Comparison of ENCODE assay signal across 8 cellular contexts in genomic region chr1:216221260-216221700, GRCh38.
DNase-seq lines count a peak whose midpoint lies in the region; FAIRE-seq and TF ChIP-seq lines count a peak whose summit lies in the region.

No MANE protein-coding gene starts in this region.

- H3K9me3 ChIP-seq in OCI-LY7 (ENCODE audit: low read length) (no peaks in the 10 kb centered on the region), small intestine (ENCODE audit: control insufficient read depth, low read depth) (no peaks in the 10 kb centered on the region)

- DNase-seq in activated CD4-positive, alpha-beta T cell treated with anti-CD3 and anti-CD28 coated beads for 48 hours, result peak; percentile 5
- no peak for DNase-seq in activated CD4-positive, alpha-beta T cell treated with anti-CD3 and anti-CD28 coated beads, Interleukin-2, amount 50 U/mL, for 48 hours
- DNase-seq in H4 (ENCODE audit: low spot score) (peak; percentile 77), KG1 (lab: John Stamatoyannopoulos, UW) (peak; percentile 32), OCI-LY7 (ENCODE audit: low spot score) (peak; percentile 57), T47D (ENCODE audit: low read depth in 1 of 2, low spot score in 1 of 2) (peak; percentile 46 to 89), immature natural killer cell (no peak), small intestine (peak; percentile 71)

- intact Hi-C loops in OCI-LY7 (cut with micrococcal nuclease; ENCODE audit: unreplicated experiment), result no loop called here

- H3K4me1 ChIP-seq in OCI-LY7 (ENCODE audit: insufficient read depth, low read length, poor library complexity, severe bottlenecking) (no peaks in the 10 kb centered on the region), small intestine (ENCODE audit: control insufficient read depth in 2 of 2, insufficient read depth in 1 of 2, low read depth in 1 of 2, low read length in 1 of 2) (no peaks in the 10 kb centered on the region)

- peaks cover 0 to 5% (median 2%) of the 10 kb centered on the region in 3 donors for H3K27me3 Mint-ChIP-seq in immature natural killer cell (ENCODE audit: low read depth in 3 of 3)

- BruUV-seq in OCI-LY7 (replicated peaks; lab: Mats Ljungman, UMichigan), result no TSS peak

- H3K36me3 ChIP-seq in OCI-LY7 (ENCODE audit: insufficient read depth, low read length) (no peaks in the 10 kb centered on the region), small intestine (ENCODE audit: control insufficient read depth in 2 of 2, insufficient read depth in 2 of 2, low read length in 2 of 2) (no peaks in the 10 kb centered on the region)

- TF ChIP-seq CTCF in OCI-LY7 (conservative IDR thresholded peaks at IDR 0.05; ENCODE audit: low read length), result peak; percentile 87

- POLR2A ChIA-PET in OCI-LY7 (lab: Charles Lee), result interaction anchor here (0.6 to 1.3 kb wide), 7 partner anchors 10 to 563 kb away, joined by 3 to 4 read pairs (median 3); no protein-coding TSS in a partner anchor

- peak overlapping the region; percentile 40 to 72 (median 64) for H3K4me3 Mint-ChIP-seq in immature natural killer cell

- H3K27me3 ChIP-seq in small intestine (ENCODE audit: control insufficient read depth in 2 of 2, insufficient read depth in 2 of 2, low read length in 2 of 2), result no peaks in the 10 kb centered on the region

- H3K27ac ChIP-seq in OCI-LY7 (ENCODE audit: low read depth, low read length, poor library complexity, severe bottlenecking) (no peak overlapping the region), small intestine (ENCODE audit: low read depth in 1 of 2, low read length in 1 of 2) (no peak overlapping the region)

- H3K4me3 ChIP-seq in OCI-LY7 (ENCODE audit: low read depth, low read length, poor library complexity, severe bottlenecking) (peak overlapping the region; percentile 61), small intestine (ENCODE audit: low read depth in 1 of 2, low read length in 2 of 2) (peak overlapping the region in 1 of 2 donors; percentile 43)

- no peaks in the 10 kb centered on the region for H4K20me1 ChIP-seq in OCI-LY7 (ENCODE audit: insufficient read depth, low read length)

- peak overlapping the region; percentile 74 for H2AFZ ChIP-seq in OCI-LY7 (ENCODE audit: low read length)

- H3K9me3 Mint-ChIP-seq in immature natural killer cell, result peaks cover 2 to 23% (median 12%) of the 10 kb centered on the region in 6 donors

- no peaks in the 10 kb centered on the region for H3K79me2 ChIP-seq in OCI-LY7 (ENCODE audit: insufficient read depth, low read depth, low read length)

- in situ Hi-C loops in T47D (cut with HindIII; ENCODE audit: low pct_unique_long_range_greater_than_20kb, low sequenced_read_pairs), result no loop called here

- no peaks in the 10 kb centered on the region for H3K9me2 ChIP-seq in OCI-LY7 (ENCODE audit: insufficient read depth, low read length)

- WGBS in small intestine, 3 donors, result 1 to 4% (median 2%) methylated on average over 6 of the region's 6 CpGs

- H3K4me1 Mint-ChIP-seq in immature natural killer cell, result peaks cover 0 to 5% of the 10 kb centered on the region in 2 donors

- H3K36me3 Mint-ChIP-seq in immature natural killer cell, result peaks cover 0 to 4% (median 0%) of the 10 kb centered on the region in 3 donors

- CTCF ChIA-PET in OCI-LY7 (lab: Charles Lee; ENCODE audit: unreplicated experiment), result interaction anchor here (0.7 kb wide), 1 partner anchor 14 kb away, joined by 3 read pairs; no protein-coding TSS in a partner anchor

- H3K4me2 ChIP-seq in OCI-LY7 (ENCODE audit: low read length), result peak overlapping the region; percentile 57

- FAIRE-seq in small intestine (lab: Jason Lieb, UNC), result no peak

- H3K27ac Mint-ChIP-seq in immature natural killer cell, result no peak overlapping the region

Comparison
In these comparisons a context has a peak if more than half of its experiments do, and no peak if none do; other contexts are left out.
1. DNase-seq: peak in activated CD4-positive, alpha-beta T cell treated with anti-CD3 and anti-CD28 coated beads for 48 hours (single experiment), H4 (single experiment), KG1 (single experiment), OCI-LY7 (single experiment), T47D (2 of 2) and small intestine (single experiment); none in activated CD4-positive, alpha-beta T cell treated with anti-CD3 and anti-CD28 coated beads, Interleukin-2, amount 50 U/mL, for 48 hours (0 of 2) and immature natural killer cell (0 of 3).